In the genomic region with DNA sequence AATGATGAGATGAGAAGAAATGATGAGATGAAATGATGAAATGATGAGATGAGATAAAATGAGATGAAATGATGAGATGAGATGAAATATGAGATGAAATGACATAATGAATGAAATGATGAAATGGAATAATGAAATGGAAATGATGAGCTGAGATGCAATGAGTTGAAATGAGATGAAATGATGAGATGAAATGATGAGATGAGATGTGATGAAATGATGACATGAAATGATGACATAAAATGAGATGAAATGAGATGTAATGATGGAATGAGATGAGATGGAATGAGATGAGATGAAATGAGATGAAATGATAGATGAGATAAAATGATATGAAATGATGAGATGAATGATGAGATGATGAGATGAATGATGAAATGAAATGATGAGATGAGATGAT, we compare ENCODE assay signal across 2 cellular contexts.
TF ChIP-seq lines count a peak whose summit lies in the region.
"Not testable (repeated sequence)": the region's sequence is repeated elsewhere in the genome, so short reads cannot be mapped to it uniquely, and the experiment has no call there.

No MANE protein-coding gene starts in this region.

TF ChIP-seq in K562, 482 proteins besides CTCF, POLR2A, EP300 and RAD21:
- TF ChIP-seq, protein P1, sequence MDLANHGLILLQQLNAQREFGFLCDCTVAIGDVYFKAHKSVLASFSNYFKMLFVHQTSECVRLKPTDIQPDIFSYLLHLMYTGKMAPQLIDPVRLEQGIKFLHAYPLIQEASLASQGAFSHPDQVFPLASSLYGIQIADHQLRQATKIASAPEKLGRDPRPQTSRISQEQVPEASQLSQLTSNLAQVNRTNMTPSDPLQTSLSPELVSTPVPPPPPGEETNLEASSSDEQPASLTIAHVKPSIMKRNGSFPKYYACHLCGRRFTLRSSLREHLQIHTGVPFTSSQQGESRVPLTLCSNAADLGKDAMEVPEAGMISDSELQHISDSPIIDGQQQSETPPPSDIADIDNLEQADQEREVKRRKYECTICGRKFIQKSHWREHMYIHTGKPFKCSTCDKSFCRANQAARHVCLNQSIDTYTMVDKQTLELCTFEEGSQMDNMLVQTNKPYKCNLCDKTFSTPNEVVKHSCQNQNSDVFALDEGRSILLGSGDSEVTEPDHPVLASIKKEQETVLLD (IDR thresholded peaks at IDR 0.05) = 0 out of 2 replicates have a peak, but pooled peaks have one; percentile 41
- TF ChIP-seq TRIM24 (IDR thresholded peaks at IDR 0.05) (peak; percentile 17 to 78; a peak in 2 of 4 replicates), ZNF24 (IDR thresholded peaks at IDR 0.05) (0 out of 2 replicates have a peak, but pooled peaks have one; percentile 14)

TF ChIP-seq in HepG2, 621 proteins besides CTCF, POLR2A, EP300 and RAD21:
- TF ChIP-seq ATF7 (IDR thresholded peaks at IDR 0.05) (peak; percentile 73), CREB1 (IDR thresholded peaks at IDR 0.05) (peak; percentile 38; the same call in 1 of the 2 replicates)
- not testable (repeated sequence) for TF ChIP-seq ATF7, CREB1 (CRISPR knock-in tag; IDR thresholded peaks at IDR 0.05)
